In the genomic region with DNA sequence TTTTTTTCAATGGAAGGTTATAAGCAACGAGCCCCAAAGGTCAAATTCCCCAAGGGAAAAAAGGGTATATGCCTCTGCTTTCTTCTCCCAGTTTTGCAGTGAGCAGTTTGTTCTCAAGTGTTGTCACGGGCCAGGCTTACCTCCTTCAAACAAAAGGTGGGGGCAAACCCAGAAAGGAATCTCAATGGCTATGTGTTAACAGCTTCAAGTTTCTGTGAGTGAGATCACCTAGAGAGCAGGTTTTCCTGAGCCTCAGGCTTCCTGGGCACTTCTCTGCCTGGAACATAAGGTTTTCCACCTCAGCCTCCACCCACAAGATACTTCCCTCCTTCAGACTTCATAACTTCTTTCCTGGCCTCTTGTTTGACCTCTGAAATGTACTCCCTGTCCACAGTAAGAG, we compare ENCODE assay signal across 10 cellular contexts. TPM values are rescaled to one million over a fixed set of nuclear protein-coding genes. Genes with fewer than 3 reads are reported as not detected.
DNase-seq lines count a peak whose midpoint lies in the region; ATAC-seq and TF ChIP-seq lines count a peak whose summit lies in the region.
"Had no signal": no experiment of that assay in that cellular context is flagged by ENCODE, and none has a peak within 500 bp of the region (broad histone marks: within the 10 kb centered on the region; RNA-seq: fewer than 3 reads in every experiment).

No MANE protein-coding gene starts in this region.

- peak overlapping the region; percentile 68 to 89 for H3K27ac ChIP-seq in coronary artery
- peak overlapping the region; percentile 20 to 75 (median 58) for H3K27ac ChIP-seq in gastrocnemius medialis

- ATAC-seq in gastrocnemius medialis (no peak), HG03520 (IDR thresholded peaks at IDR 0.05; ENCODE audit: unreplicated experiment) (no peak), GM19467 (IDR thresholded peaks at IDR 0.05; ENCODE audit: unreplicated experiment) (no peak)
- no peak for ATAC-seq in activated T-helper 17 cell treated with anti-CD3 and anti-CD28 coated beads, Interleukin-2, amount 50 U/mL, for 72 hours (replicated peaks)

- in situ Hi-C loops in gastrocnemius medialis (cut with MboI; ENCODE audit: low sequenced_read_pairs in 4 of 4): no loop called here

- no peak overlapping the region for H3K4me3 ChIP-seq in coronary artery
- H3K4me3 ChIP-seq in gastrocnemius medialis: no peak overlapping the region

- H3K4me3 Mint-ChIP-seq in activated T-helper 17 cell treated with anti-CD3 and anti-CD28 coated beads, Interleukin-2, amount 50 U/mL, for 72 hours: no peak overlapping the region
- H3K4me3 Mint-ChIP-seq: naive B cell; stimulated activated naive CD8-positive, alpha-beta T cell treated with anti-CD3 and anti-CD28 coated beads, Interleukin-15, Interleukin-2, amounts not matched to agents 100 ng/mL and 50 ng/mL, for 24 hours had no signal

- no peaks in the 10 kb centered on the region for H3K9me3 ChIP-seq in gastrocnemius medialis

- H3K36me3 Mint-ChIP-seq in activated T-helper 17 cell treated with anti-CD3 and anti-CD28 coated beads, Interleukin-2, amount 50 U/mL, for 72 hours (ENCODE audit: low read depth): no peaks in the 10 kb centered on the region
- H3K36me3 Mint-ChIP-seq: naive B cell had no signal

- peaks cover 3% of the 10 kb centered on the region for H3K4me1 Mint-ChIP-seq in activated T-helper 17 cell treated with anti-CD3 and anti-CD28 coated beads, Interleukin-2, amount 50 U/mL, for 72 hours
- H3K4me1 Mint-ChIP-seq: naive B cell had no signal

- intact Hi-C loops in gastrocnemius medialis (cut with DNase I; ENCODE audit: low total_unique reads): loop anchor here (5.0 kb wide), 1 partner anchor 68 kb away; no protein-coding TSS in a partner anchor

- no peak overlapping the region for H3K27ac Mint-ChIP-seq in activated T-helper 17 cell treated with anti-CD3 and anti-CD28 coated beads, Interleukin-2, amount 50 U/mL, for 72 hours
- H3K27ac Mint-ChIP-seq: naive B cell; stimulated activated naive CD8-positive, alpha-beta T cell treated with anti-CD3 and anti-CD28 coated beads, Interleukin-15, Interleukin-2, amounts not matched to agents 100 ng/mL and 50 ng/mL, for 24 hours had no signal

- TF ChIP-seq CTCF in coronary artery (IDR thresholded peaks at IDR 0.05): no peak
- TF ChIP-seq CTCF in gastrocnemius medialis (IDR thresholded peaks at IDR 0.05 in 4 of 5, conservative IDR thresholded peaks at IDR 0.05 in 1 of 5): no peak

- TF ChIP-seq POLR2A in gastrocnemius medialis (IDR thresholded peaks at IDR 0.05): no peak

- H3K36me3 ChIP-seq in gastrocnemius medialis: no peaks in the 10 kb centered on the region

- H3K9me3 Mint-ChIP-seq in activated T-helper 17 cell treated with anti-CD3 and anti-CD28 coated beads, Interleukin-2, amount 50 U/mL, for 72 hours: no peaks in the 10 kb centered on the region
- H3K9me3 Mint-ChIP-seq: naive B cell; stimulated activated naive CD8-positive, alpha-beta T cell treated with anti-CD3 and anti-CD28 coated beads, Interleukin-15, Interleukin-2, amounts not matched to agents 100 ng/mL and 50 ng/mL, for 24 hours had no signal

- H3K27me3 ChIP-seq in gastrocnemius medialis: no peaks in the 10 kb centered on the region

- H3K4me1 ChIP-seq in gastrocnemius medialis: peaks cover 13 to 36% of the 10 kb centered on the region in 2 donors

- DNase-seq in DMS79 treated with DMSO at 0.1 percent for 48 hours (lab: John Stamatoyannopoulos, UW): peak; percentile 95
- DNase-seq in coronary artery (ENCODE audit: low spot score): no peak
- DNase-seq in islet precursor cell: peak; percentile 81
- no peak for DNase-seq in gastrocnemius medialis
- no peak for DNase-seq in AG08396 (ENCODE audit: low spot score)
- DNase-seq: naive B cell had no signal

- H3K27me3 Mint-ChIP-seq in activated T-helper 17 cell treated with anti-CD3 and anti-CD28 coated beads, Interleukin-2, amount 50 U/mL, for 72 hours: peaks cover 8% of the 10 kb centered on the region

RNA-seq across cellular contexts. Expression of a gene that starts 38.2 kb away (rescaled TPM):
- total RNA-seq in gastrocnemius medialis: 1 to 10 TPM; 3.2 to 7.7 (median 5.5) TPM
- under 1 TPM; 0.37 to 0.58 TPM for total RNA-seq in activated T-helper 17 cell treated with anti-CD3 and anti-CD28 coated beads, Interleukin-2, amount 50 U/mL, for 72 hours

Comparison
In these comparisons a context has a peak if more than half of its experiments do, and no peak if none do; other contexts are left out.
1. DNase-seq: peak in DMS79 treated with DMSO at 0.1 percent for 48 hours (single experiment) and islet precursor cell (single experiment); none in coronary artery (single experiment), gastrocnemius medialis (0 of 2) and AG08396 (single experiment).